In the genomic region with DNA sequence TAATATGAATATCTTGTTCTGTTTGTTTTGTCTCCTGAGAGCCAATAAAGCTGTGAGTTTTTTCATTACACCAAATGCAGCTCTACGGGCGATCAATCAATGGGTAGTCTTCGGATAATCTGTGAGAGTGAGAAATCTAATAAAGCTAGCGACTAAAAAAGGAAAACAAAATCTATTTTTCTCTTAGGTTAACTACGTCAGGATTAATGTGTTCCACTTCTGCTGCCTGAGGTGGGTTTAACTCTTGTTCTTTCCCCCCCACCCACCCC, we compare ENCODE assay signal across 10 cellular contexts.
DNase-seq lines count a peak whose midpoint lies in the region; ATAC-seq, FAIRE-seq and TF ChIP-seq lines count a peak whose summit lies in the region.
"Had no signal": no experiment of that assay in that cellular context is flagged by ENCODE, and none has a peak within 500 bp of the region (broad histone marks: within the 10 kb centered on the region; RNA-seq: fewer than 3 reads in every experiment).

No MANE protein-coding gene starts in this region.

- no peak overlapping the region; the same call in none of the 2 replicates for H2AFZ ChIP-seq in GM12878 (ENCODE audit: control insufficient read depth, low read depth, low read length)

- CTCF ChIA-PET in A549 (lab: Yijun Ruan, JAX) (no interaction called here), HEK293 (lab: Yijun Ruan, JAX) (no interaction called here), GM12878 (lab: Yijun Ruan, JAX) (interaction anchor here (3.3 kb wide), 1 partner anchor 22 kb away, joined by 26 read pairs; no protein-coding TSS in a partner anchor)

- TF ChIP-seq RAD21 in A549 (conservative IDR thresholded peaks at IDR 0.05 in 1 of 2, IDR thresholded peaks at IDR 0.05 in 1 of 2) (no peak), GM12878 (IDR thresholded peaks at IDR 0.05; ENCODE audit: insufficient read depth, low read depth, low read length) (no peak)

- H4K20me1 ChIP-seq in GM12878 (ENCODE audit: control insufficient read depth, insufficient read depth), result no peaks in the 10 kb centered on the region

- in situ Hi-C loops in GM12878 (cut with MboI), result no loop called here

- RAD21 ChIA-PET in GM12878 (lab: Charles Lee; ENCODE audit: unreplicated experiment), result interaction anchor here (1.0 to 1.8 kb wide), 3 partner anchors 8 to 110 kb away, joined by 3 to 5 read pairs (median 3); no protein-coding TSS in a partner anchor

- DNase-seq in A549 (ENCODE audit: low read depth in 1 of 2, low spot score in 1 of 2), result no peak
- no peak for DNase-seq in GM12878 (ENCODE audit: low read depth, low spot score)
- no peak for DNase-seq in lung (ENCODE audit: low spot score)
- no peak for DNase-seq in A172 (ENCODE audit: low spot score)
- no peak for DNase-seq in stimulated activated naive CD4-positive, alpha-beta T cell treated with Interleukin-2 at 50 U/mL for 16 hours (lab: John Stamatoyannopoulos, UW)
- DNase-seq in sciatic nerve (ENCODE audit: low spot score), result no peak
- DNase-seq in dedifferentiated amniotic fluid mesenchymal stem cell (ENCODE audit: extremely low spot score), result no peak

- FAIRE-seq in A549 (lab: Jason Lieb, UNC) (no peak), GM12878 (lab: Jason Lieb, UNC) (no peak)
- FAIRE-seq: K562 had no signal

- intact Hi-C loops in GM12878 (cut with micrococcal nuclease; ENCODE audit: unreplicated experiment), result loop anchor here (5.0 kb wide), 1 partner anchor 168 kb away; no protein-coding TSS in a partner anchor
- intact Hi-C loops in sciatic nerve (cut with DNase I), result no loop called here

- H3K27me3 ChIP-seq in GM12878 (replicated peaks in 1 of 2; ENCODE audit: control insufficient read depth in 2 of 2, insufficient read depth in 2 of 2, low read length in 1 of 2) (no peaks in the 10 kb centered on the region), lung (ENCODE audit: control insufficient read depth, insufficient read depth) (no peaks in the 10 kb centered on the region)

- H3K9me3 ChIP-seq in A549 (no peaks in the 10 kb centered on the region), HEK293 (ENCODE audit: control insufficient read depth, insufficient read depth, low read depth, low read length) (no peaks in the 10 kb centered on the region), GM12878 (replicated peaks; ENCODE audit: control insufficient read depth, insufficient read depth, low read length) (no peaks in the 10 kb centered on the region), lung (ENCODE audit: control insufficient read depth in 2 of 2, insufficient read depth in 1 of 2, low read length in 1 of 2) (no peaks in the 10 kb centered on the region)

- TF ChIP-seq POLR2A in A549 (IDR thresholded peaks at IDR 0.05; ENCODE audit: low read length), result no peak
- no peak for TF ChIP-seq POLR2A in GM12878 (IDR thresholded peaks at IDR 0.05; ENCODE audit: low read depth, low read length)

- SMC1A ChIA-PET in GM12878 (lab: Charles Lee; ENCODE audit: uncharacterized antibody, unreplicated experiment), result interaction anchor here (1.1 to 1.8 kb wide), 6 partner anchors 13 to 27 kb away, joined by 3 to 10 read pairs (median 4); no protein-coding TSS in a partner anchor

- WGBS in A549 (ENCODE audit: missing lambda C conversion rate), result 72% methylated on average over 5 of the region's 5 CpGs
- 0% methylated on average over 5 of the region's 5 CpGs for WGBS in GM12878 (ENCODE audit: insufficient coverage, insufficient replicate concordance, low lambda C conversion rate, missing lambda C conversion rate)
- WGBS in lung, 2 donors, result 33 to 53% methylated on average over 5 of the region's 5 CpGs

- H3K79me2 ChIP-seq in GM12878 (ENCODE audit: control insufficient read depth, insufficient read depth, low read length), result peaks cover 16% of the 10 kb centered on the region

- no peak for TF ChIP-seq CTCF in A549 (IDR thresholded peaks at IDR 0.05)
- TF ChIP-seq CTCF in HEK293 (tag by site-specific recombination; IDR thresholded peaks at IDR 0.05), result no peak
- TF ChIP-seq CTCF in GM12878 (IDR thresholded peaks at IDR 0.05 in 2 of 3, conservative IDR thresholded peaks at IDR 0.05 in 1 of 3; ENCODE audit: control insufficient read depth in 2 of 3, extremely low read depth in 1 of 3, insufficient read depth in 1 of 3, low read depth in 3 of 3, low read length in 3 of 3), result no peak
- TF ChIP-seq CTCF in lung (IDR thresholded peaks at IDR 0.05; ENCODE audit: control extremely low read depth, extremely low read depth), result no peak

- H3K27ac ChIP-seq in A549 (peak overlapping the region; percentile 73 to 80), HEK293 (ENCODE audit: extremely low read depth, low read depth, low read length) (no peak overlapping the region; the same call in 1 of the 2 replicates), GM12878 (ENCODE audit: control insufficient read depth, insufficient read depth) (peak overlapping the region; percentile 84; the same call in 1 of the 2 replicates), lung (ENCODE audit: low read depth in 1 of 2, low read length in 1 of 2) (no peak overlapping the region)
- H3K27ac ChIP-seq: BLaER1 treated with 17β-estradiol and CSF1 and Interleukin-3, amounts not matched to agents 10 nM and 100 nM had no signal

- TF ChIP-seq EP300 in A549 (IDR thresholded peaks at IDR 0.05) (no peak), GM12878 (IDR thresholded peaks at IDR 0.05; ENCODE audit: borderline replicate concordance in 1 of 2, control insufficient read depth in 1 of 2, low read depth in 2 of 2, low read length in 2 of 2) (no peak)

- H3K4me3 ChIP-seq in A549, result peak overlapping the region; percentile 45
- peak overlapping the region; percentile 21 for H3K4me3 ChIP-seq in HEK293 (ENCODE audit: low read depth, low read length)
- H3K4me3 ChIP-seq in GM12878, result peak overlapping the region; percentile 63
- H3K4me3 ChIP-seq in lung, result peak overlapping the region; percentile 52
- H3K4me3 ChIP-seq: K562 had no signal

- POLR2A ChIA-PET in A549 (lab: Yijun Ruan, JAX), result no interaction called here
- POLR2A ChIA-PET in HEK293 (lab: Yijun Ruan, JAX), result no interaction called here
- POLR2A ChIA-PET in GM12878 (lab: Charles Lee), result interaction anchor here (0.6 to 2.3 kb wide), 3 partner anchors 9 to 63 kb away, joined by 3 to 7 read pairs (median 4); partner anchors contain the start of gene PSMD14

- H3K36me3 ChIP-seq in HEK293 (ENCODE audit: control insufficient read depth in 2 of 2, insufficient read depth in 1 of 2, low read length in 2 of 2), result no peaks in the 10 kb centered on the region
- H3K36me3 ChIP-seq in GM12878 (ENCODE audit: control insufficient read depth in 2 of 2, insufficient read depth in 2 of 2, low read length in 1 of 2), result peaks cover 0 to 4% of the 10 kb centered on the region in 2 experiments; a peak in 1 of 4 replicates
- no peaks in the 10 kb centered on the region for H3K36me3 ChIP-seq in lung (ENCODE audit: control insufficient read depth in 2 of 2, insufficient read depth in 2 of 2, low read length in 2 of 2)
- H3K36me3 ChIP-seq: BLaER1 treated with 17β-estradiol and CSF1 and Interleukin-3, amounts not matched to agents 10 nM and 100 nM had no signal

- H3K4me2 ChIP-seq in A549 (peak overlapping the region; percentile 69), GM12878 (ENCODE audit: control insufficient read depth, insufficient read depth) (peak overlapping the region; percentile 94; the same call in 1 of the 2 replicates)

- BruUV-seq in GM12878 (replicated peaks; lab: Mats Ljungman, UMichigan), result no TSS peak

- ATAC-seq in A549, result no peak
- no peak for ATAC-seq in GM12878
- ATAC-seq in lung (ENCODE audit: insufficient read depth, low FRiP score), result no peak
- no peak for ATAC-seq in sciatic nerve

- H3K4me1 ChIP-seq in A549 (no peaks in the 10 kb centered on the region), HEK293 (ENCODE audit: control insufficient read depth, insufficient read depth, low read length) (no peaks in the 10 kb centered on the region), GM12878 (ENCODE audit: control insufficient read depth, insufficient read depth, low read length) (peaks cover 17% of the 10 kb centered on the region), lung (ENCODE audit: control insufficient read depth in 2 of 2, insufficient read depth in 2 of 2, low read length in 2 of 2) (no peaks in the 10 kb centered on the region)
- H3K4me1 ChIP-seq: BLaER1 treated with 17β-estradiol and CSF1 and Interleukin-3, amounts not matched to agents 10 nM and 100 nM had no signal

- H3K9ac ChIP-seq in GM12878 (ENCODE audit: control insufficient read depth, insufficient read depth, low read length), result peak overlapping the region; percentile 81

TF ChIP-seq in A549, 52 proteins besides CTCF, POLR2A, EP300 and RAD21 (continues in another document):
- TF ChIP-seq FOSB (CRISPR knock-in tag; IDR thresholded peaks at IDR 0.05), result no peak
- TF ChIP-seq PHF8 (IDR thresholded peaks at IDR 0.05; ENCODE audit: borderline replicate concordance, low read depth), result no peak
- TF ChIP-seq, protein P1, sequence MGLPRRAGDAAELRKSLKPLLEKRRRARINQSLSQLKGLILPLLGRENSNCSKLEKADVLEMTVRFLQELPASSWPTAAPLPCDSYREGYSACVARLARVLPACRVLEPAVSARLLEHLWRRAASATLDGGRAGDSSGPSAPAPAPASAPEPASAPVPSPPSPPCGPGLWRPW (IDR thresholded peaks at IDR 0.05), result no peak

TF ChIP-seq in HEK293, 187 proteins besides CTCF, POLR2A, EP300 and RAD21 (continues in another document):
- TF ChIP-seq ZNF324 (tag by site-specific recombination; IDR thresholded peaks at IDR 0.05) (no peak), ZNF555 (tag by site-specific recombination; conservative IDR thresholded peaks at IDR 0.05) (no peak)

TF ChIP-seq in GM12878, 131 proteins besides CTCF, POLR2A, EP300 and RAD21 (continues in another document):
- TF ChIP-seq SMC3 (IDR thresholded peaks at IDR 0.05; ENCODE audit: borderline replicate concordance, low read length), result no peak

Comparison
In these comparisons a context has a peak if more than half of its experiments do, and no peak if none do; other contexts are left out.
1. H3K27ac ChIP-seq: peak in A549 (2 of 2) and GM12878 (single experiment); none in HEK293 (single experiment) and lung (0 of 2).
2. Peak in every context shown above with its lines, with median percentiles within 50 percentile points of each other: H3K4me3 ChIP-seq.